1 cellular context compared by ENCODE assay signal in genomic region chr2:25308599-25308998, GRCh38.
TF ChIP-seq lines count a peak whose summit lies in the region.

No MANE protein-coding gene starts in this region.

TF ChIP-seq in HepG2, 621 proteins besides CTCF, POLR2A, EP300 and RAD21:
- TF ChIP-seq RBAK (CRISPR knock-in tag; IDR thresholded peaks at IDR 0.05): no peak
- TF ChIP-seq, protein P1, sequence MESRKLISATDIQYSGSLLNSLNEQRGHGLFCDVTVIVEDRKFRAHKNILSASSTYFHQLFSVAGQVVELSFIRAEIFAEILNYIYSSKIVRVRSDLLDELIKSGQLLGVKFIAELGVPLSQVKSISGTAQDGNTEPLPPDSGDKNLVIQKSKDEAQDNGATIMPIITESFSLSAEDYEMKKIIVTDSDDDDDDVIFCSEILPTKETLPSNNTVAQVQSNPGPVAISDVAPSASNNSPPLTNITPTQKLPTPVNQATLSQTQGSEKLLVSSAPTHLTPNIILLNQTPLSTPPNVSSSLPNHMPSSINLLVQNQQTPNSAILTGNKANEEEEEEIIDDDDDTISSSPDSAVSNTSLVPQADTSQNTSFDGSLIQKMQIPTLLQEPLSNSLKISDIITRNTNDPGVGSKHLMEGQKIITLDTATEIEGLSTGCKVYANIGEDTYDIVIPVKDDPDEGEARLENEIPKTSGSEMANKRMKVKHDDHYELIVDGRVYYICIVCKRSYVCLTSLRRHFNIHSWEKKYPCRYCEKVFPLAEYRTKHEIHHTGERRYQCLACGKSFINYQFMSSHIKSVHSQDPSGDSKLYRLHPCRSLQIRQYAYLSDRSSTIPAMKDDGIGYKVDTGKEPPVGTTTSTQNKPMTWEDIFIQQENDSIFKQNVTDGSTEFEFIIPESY (CRISPR knock-in tag; IDR thresholded peaks at IDR 0.05): peak; percentile 90
